Comparison of ENCODE assay signal across 8 cellular contexts in genomic region chr6:32529697-32530429, GRCh38. TPM values are rescaled to one million over a fixed set of nuclear protein-coding genes. Genes with fewer than 3 reads are reported as not detected.
A peak's percentile ranks its signal among the peaks of the same experiment; 100 is the strongest.
DNase-seq lines count a peak whose midpoint lies in the region; ATAC-seq and TF ChIP-seq lines count a peak whose summit lies in the region.

HLA-DRB5 (minus strand) TSS chr6:32530287; CDS start chr6:32530224, 63 bp downstream.

- H3K27me3 ChIP-seq in body of pancreas, result no peaks in the 10 kb centered on the region

- no peaks in the 10 kb centered on the region for H3K4me1 ChIP-seq in body of pancreas

- TF ChIP-seq POLR2A in body of pancreas (IDR thresholded peaks at IDR 0.05), result no peak

- 0 to 13% methylated on average over 1 to 3 of the region's 4 CpGs for WGBS in body of pancreas, 2 donors

- no peaks in the 10 kb centered on the region for H3K36me3 ChIP-seq in body of pancreas (replicated peaks in 1 of 2; ENCODE audit: insufficient read depth in 1 of 2, low read depth in 2 of 2)

- intact Hi-C loops in body of pancreas (cut with DNase I), result no loop called here

- ATAC-seq in GM19023 (IDR thresholded peaks at IDR 0.05; ENCODE audit: unreplicated experiment) (peak; percentile 58), HG03457 (IDR thresholded peaks at IDR 0.05; ENCODE audit: unreplicated experiment) (peak; percentile 63), body of pancreas (no peak), GM18861 (IDR thresholded peaks at IDR 0.05; ENCODE audit: unreplicated experiment) (no peak)

- H3K9me3 ChIP-seq in body of pancreas, result no peaks in the 10 kb centered on the region

- DNase-seq in body of pancreas, result peak in 3 of 4 donors; percentile 8 to 49 (median 12)
- DNase-seq in putamen (ENCODE audit: low spot score), result peak; percentile 8
- no peak for DNase-seq in AG08395 (ENCODE audit: low spot score)
- no peak for DNase-seq in NCI-H1092 treated with DMSO at 0.1 percent for 48 hours (lab: John Stamatoyannopoulos, UW)
- DNase-seq in SIG-M5 (lab: John Stamatoyannopoulos, UW), result no peak

- no peak within 1 kb of the TSS for H3K27ac ChIP-seq in body of pancreas

- H3K4me3 ChIP-seq in body of pancreas, result no peak within 1 kb of the TSS

- no peak for TF ChIP-seq CTCF in body of pancreas (IDR thresholded peaks at IDR 0.05)

RNA-seq across cellular contexts. Expression of gene HLA-DRB5, which starts in this region (rescaled TPM):
- 10 to 100 TPM in 1 of 2 donors, 1 to 10 TPM in 1; 1.3 to 19.8 TPM for total RNA-seq in body of pancreas

Comparison
In these comparisons a context has a peak if more than half of its experiments do, and no peak if none do; other contexts are left out.
1. ATAC-seq: peak in GM19023 (single experiment) and HG03457 (single experiment); none in body of pancreas (single experiment) and GM18861 (single experiment).
2. DNase-seq: peak in body of pancreas (3 of 4) and putamen (single experiment); none in AG08395 (single experiment), NCI-H1092 treated with DMSO at 0.1 percent for 48 hours (single experiment) and SIG-M5 (single experiment).